ENCODE assay signal across 1 cellular context in genomic region chr1:22949807-22950462, GRCh38.
TF ChIP-seq lines count a peak whose summit lies in the region.

No MANE protein-coding gene starts in this region.

TF ChIP-seq in IMR-90, 13 proteins besides CTCF, POLR2A, EP300 and RAD21:
- TF ChIP-seq NFE2L2 (IDR thresholded peaks at IDR 0.05; ENCODE audit: low read depth, low read length) (no peak), SMC3 (IDR thresholded peaks at IDR 0.05; ENCODE audit: low read depth, low read length) (no peak), MAZ (IDR thresholded peaks at IDR 0.05; ENCODE audit: borderline replicate concordance, low read depth, low read length) (no peak), RFX5 (IDR thresholded peaks at IDR 0.05; ENCODE audit: low read depth, low read length) (no peak), USF2 (IDR thresholded peaks at IDR 0.05; ENCODE audit: low read depth, low read length) (no peak), BHLHE40 (IDR thresholded peaks at IDR 0.05; ENCODE audit: low read depth, low read length) (no peak), CEBPB (IDR thresholded peaks at IDR 0.05; ENCODE audit: low read depth, low read length) (no peak), FOS (IDR thresholded peaks at IDR 0.05; ENCODE audit: low read depth, low read length) (no peak), MAFK (IDR thresholded peaks at IDR 0.05; ENCODE audit: low read depth, low read length) (no peak), CHD1 (IDR thresholded peaks at IDR 0.05; ENCODE audit: low read depth, low read length) (no peak)
